ENCODE assay signal across 9 cellular contexts in the genomic region with DNA sequence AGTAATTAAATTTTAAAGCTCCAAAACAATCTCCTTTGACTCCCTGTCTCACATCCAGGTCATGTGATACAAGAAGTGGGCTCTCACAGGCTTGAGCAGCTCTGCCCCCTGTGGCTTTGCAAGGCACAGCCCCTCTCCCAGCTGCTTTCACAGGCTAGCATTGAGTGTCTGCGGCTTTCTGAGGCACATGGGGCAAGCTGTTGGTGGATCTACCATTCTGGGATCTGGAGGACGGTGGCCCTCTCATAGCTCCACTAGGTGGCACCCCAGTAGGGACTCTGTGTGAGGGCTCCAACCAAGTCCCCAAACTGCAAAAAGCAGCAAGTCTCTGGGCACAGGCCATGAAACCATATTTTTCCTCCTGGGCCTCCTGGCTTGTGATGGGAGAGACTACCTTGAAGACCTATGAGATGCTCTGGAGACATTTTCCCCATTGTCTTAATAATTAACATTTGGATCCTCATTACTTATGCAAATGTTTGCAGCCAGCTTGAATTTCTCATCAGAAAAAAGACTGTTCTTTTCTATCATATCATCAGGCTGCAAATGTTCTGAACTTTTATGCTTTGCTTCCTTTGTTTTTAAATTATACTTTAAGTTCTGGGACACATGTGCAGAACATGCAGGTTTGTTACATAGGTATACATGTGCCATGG.
DNase-seq lines count a peak whose midpoint lies in the region; ATAC-seq and TF ChIP-seq lines count a peak whose summit lies in the region.
"Had no signal": no experiment of that assay in that cellular context is flagged by ENCODE, and none has a peak within 500 bp of the region (broad histone marks: within the 10 kb centered on the region; RNA-seq: fewer than 3 reads in every experiment).

No MANE protein-coding gene starts in this region.

- peak; percentile 64 for TF ChIP-seq CTCF in VCaP (conservative IDR thresholded peaks at IDR 0.05)
- no peak for TF ChIP-seq CTCF in nephron progenitor cell (IDR thresholded peaks at IDR 0.05)
- no peak for TF ChIP-seq CTCF in coronary artery (IDR thresholded peaks at IDR 0.05)

- no peaks in the 10 kb centered on the region for H3K36me3 Mint-ChIP-seq in nephron progenitor cell (ENCODE audit: low read depth)

- no peaks in the 10 kb centered on the region for H3K4me1 Mint-ChIP-seq in nephron progenitor cell

- H3K27ac ChIP-seq in VCaP (no peak overlapping the region), coronary artery (no peak overlapping the region)
- H3K27ac ChIP-seq: SK-N-MC had no signal

- no peak overlapping the region for H3K4me3 Mint-ChIP-seq in nephron progenitor cell

- H3K27me3 Mint-ChIP-seq in nephron progenitor cell (ENCODE audit: low read depth, poor library complexity) = no peaks in the 10 kb centered on the region

- no peak overlapping the region for H3K4me3 ChIP-seq in coronary artery
- H3K4me3 ChIP-seq: SK-N-MC had no signal

- ATAC-seq in HG03354 (IDR thresholded peaks at IDR 0.05; ENCODE audit: poor library complexity, severe bottlenecking, unreplicated experiment) = peak; percentile 63

- peaks cover 23% of the 10 kb centered on the region for H3K9me3 Mint-ChIP-seq in nephron progenitor cell

- DNase-seq in NCI-H524 (lab: John Stamatoyannopoulos, UW) = peak; percentile 35 to 57
- DNase-seq in NCI-H524 treated with DMSO at 0.1 percent for 48 hours (lab: John Stamatoyannopoulos, UW) = no peak
- peak; percentile 10 for DNase-seq in nephron progenitor cell
- no peak for DNase-seq in coronary artery (ENCODE audit: low spot score)
- no peak for DNase-seq in activated effector memory CD4-positive, alpha-beta T cell treated with Interleukin-2 at 50 U/mL for 16 hours
- no peak for DNase-seq in NCI-H1092 (lab: John Stamatoyannopoulos, UW)

- H3K27ac Mint-ChIP-seq in nephron progenitor cell = no peak overlapping the region

Comparison
In these comparisons a context has a peak if more than half of its experiments do, and no peak if none do; other contexts are left out.
1. DNase-seq: peak in NCI-H524 (2 of 2) and nephron progenitor cell (single experiment); none in NCI-H524 treated with DMSO at 0.1 percent for 48 hours (single experiment), coronary artery (single experiment), activated effector memory CD4-positive, alpha-beta T cell treated with Interleukin-2 at 50 U/mL for 16 hours (single experiment) and NCI-H1092 (single experiment).